ENCODE assay signal across 19 cellular contexts in the genomic region with DNA sequence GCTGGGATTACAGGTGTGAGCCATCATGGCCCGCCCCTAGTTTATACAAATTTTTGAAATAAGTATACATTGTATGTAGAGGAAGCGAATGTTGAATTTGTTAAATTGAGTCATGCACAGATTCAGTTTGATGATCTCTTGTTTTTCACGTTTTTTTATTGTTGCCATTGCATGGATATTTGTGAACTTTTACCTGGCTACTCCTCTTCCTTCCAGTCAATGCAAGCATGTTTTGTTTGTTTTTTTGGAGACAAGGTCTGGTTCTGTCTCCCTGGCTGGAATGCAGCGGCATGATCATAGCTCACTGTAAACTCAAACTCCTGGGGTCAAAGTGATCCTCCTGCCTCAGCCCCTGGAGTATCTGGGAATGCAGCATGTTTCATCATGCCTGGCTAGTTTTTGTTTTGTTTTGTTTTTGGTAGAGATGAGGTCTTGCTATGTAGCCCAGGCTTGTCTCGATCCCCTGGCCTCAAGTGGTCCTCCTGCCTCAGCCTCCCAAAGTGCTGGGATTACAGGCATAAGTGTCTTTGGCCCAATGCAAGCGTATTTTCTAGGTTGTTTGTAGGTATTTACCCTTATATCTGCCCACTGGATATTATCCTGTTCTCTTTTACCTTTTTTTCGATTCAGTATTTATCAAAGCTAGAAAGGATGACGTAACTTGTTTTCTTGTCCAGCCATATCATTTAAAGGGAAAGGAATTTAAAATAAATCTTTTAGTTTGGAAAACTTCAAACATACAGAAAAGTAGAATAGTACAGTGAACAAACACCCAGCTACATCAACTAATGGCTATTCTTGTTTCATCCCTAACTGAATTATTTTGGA. TPM values are rescaled to one million over a fixed set of nuclear protein-coding genes. Genes with fewer than 3 reads are reported as not detected.
A peak's percentile ranks its signal among the peaks of the same experiment; 100 is the strongest.
DNase-seq lines count a peak whose midpoint lies in the region; ATAC-seq and TF ChIP-seq lines count a peak whose summit lies in the region.
"Had no signal": no experiment of that assay in that cellular context is flagged by ENCODE, and none has a peak within 500 bp of the region (broad histone marks: within the 10 kb centered on the region; RNA-seq: fewer than 3 reads in every experiment).

No MANE protein-coding gene starts in this region.

- no TSS peak for BruUV-seq in PC-9 (replicated peaks; lab: Mats Ljungman, UMichigan)

- peaks cover 60% of the 10 kb centered on the region for H3K4me1 ChIP-seq in PC-9 (replicated peaks; ENCODE audit: insufficient read depth)
- H3K4me1 ChIP-seq in hepatocyte (ENCODE audit: insufficient read depth): peaks cover 3% of the 10 kb centered on the region

- H3K4me3 Mint-ChIP-seq in naive thymus-derived CD8-positive, alpha-beta T cell: peak overlapping the region in 4 of 10 donors; percentile 10 to 43 (median 12)
- H3K4me3 Mint-ChIP-seq: activated naive CD4-positive, alpha-beta T cell treated with anti-CD3 and anti-CD28 coated beads, Interleukin-2, amount 50 U/mL, for 24 hours had no signal

- ATAC-seq in naive thymus-derived CD8-positive, alpha-beta T cell: no peak
- ATAC-seq in HG03108 (IDR thresholded peaks at IDR 0.05; ENCODE audit: unreplicated experiment) (no peak), GM18868 (IDR thresholded peaks at IDR 0.05; ENCODE audit: unreplicated experiment) (no peak)
- ATAC-seq: effector memory CD8-positive, alpha-beta T cell; K562; lower lobe of right lung; Panc1 had no signal

- 76% methylated on average over 8 of the region's 8 CpGs for WGBS in hepatocyte (ENCODE audit: low lambda C conversion rate, missing lambda C conversion rate)

- H3K27me3 ChIP-seq in PC-9 (ENCODE audit: insufficient read depth, low read depth): no peaks in the 10 kb centered on the region
- no peaks in the 10 kb centered on the region for H3K27me3 ChIP-seq in hepatocyte
- H3K27me3 ChIP-seq: neutrophil, sigmoid colon had no signal

- peaks cover 30 to 88% (median 74%) of the 10 kb centered on the region in 4 donors for H3K4me1 Mint-ChIP-seq in naive thymus-derived CD8-positive, alpha-beta T cell

- intact Hi-C loops in PC-9 (cut with micrococcal nuclease; ENCODE audit: unreplicated experiment): no loop called here

- no peak overlapping the region for H3K4me3 ChIP-seq in PC-9
- H3K4me3 ChIP-seq in hepatocyte: no peak overlapping the region
- H3K4me3 ChIP-seq: K562, lower lobe of right lung, sigmoid colon had no signal

- peak overlapping the region in 6 of 10 donors; percentile 12 to 88 (median 62) for H3K27ac Mint-ChIP-seq in naive thymus-derived CD8-positive, alpha-beta T cell
- H3K27ac Mint-ChIP-seq: activated naive CD4-positive, alpha-beta T cell treated with anti-CD3 and anti-CD28 coated beads, Interleukin-2, amount 50 U/mL, for 24 hours had no signal

- TF ChIP-seq CTCF in PC-9 (conservative IDR thresholded peaks at IDR 0.05): no peak
- TF ChIP-seq CTCF in hepatocyte (IDR thresholded peaks at IDR 0.05; ENCODE audit: poor library complexity): no peak

- H3K9me3 Mint-ChIP-seq in naive thymus-derived CD8-positive, alpha-beta T cell: no peaks in the 10 kb centered on the region
- H3K9me3 Mint-ChIP-seq: activated naive CD4-positive, alpha-beta T cell treated with anti-CD3 and anti-CD28 coated beads, Interleukin-2, amount 50 U/mL, for 24 hours; effector memory CD8-positive, alpha-beta T cell had no signal

- H3K9me3 ChIP-seq in PC-9 (ENCODE audit: insufficient read depth, low read depth): no peaks in the 10 kb centered on the region
- H3K9me3 ChIP-seq in hepatocyte (ENCODE audit: low read depth): no peaks in the 10 kb centered on the region
- H3K9me3 ChIP-seq: lower lobe of right lung, neutrophil, sigmoid colon had no signal

- no peaks in the 10 kb centered on the region for H3K9me2 ChIP-seq in PC-9 (ENCODE audit: insufficient read depth)
- no peaks in the 10 kb centered on the region for H3K9me2 ChIP-seq in hepatocyte (replicated peaks; ENCODE audit: insufficient read depth)

- H3K4me2 ChIP-seq in PC-9: peak overlapping the region; percentile 25
- peak overlapping the region; percentile 62 for H3K4me2 ChIP-seq in hepatocyte

- H4K20me1 ChIP-seq in PC-9 (ENCODE audit: insufficient read depth): peaks cover 10% of the 10 kb centered on the region
- H4K20me1 ChIP-seq in hepatocyte (ENCODE audit: insufficient read depth, poor library complexity, severe bottlenecking): peaks cover 95% of the 10 kb centered on the region

- no peaks in the 10 kb centered on the region for H3K27me3 Mint-ChIP-seq in naive thymus-derived CD8-positive, alpha-beta T cell
- H3K27me3 Mint-ChIP-seq: activated naive CD4-positive, alpha-beta T cell treated with anti-CD3 and anti-CD28 coated beads, Interleukin-2, amount 50 U/mL, for 24 hours; effector memory CD8-positive, alpha-beta T cell had no signal

- DNase-seq in Caki2 (ENCODE audit: low read depth) (peak; percentile 38), PC-9 (peak; percentile 28 to 52), hepatocyte (ENCODE audit: low spot score) (no peak), occipital lobe (lab: John Stamatoyannopoulos, UW) (no peak), SKM-1 (lab: John Stamatoyannopoulos, UW; ENCODE audit: unreplicated experiment) (no peak)
- DNase-seq in naive thymus-derived CD8-positive, alpha-beta T cell: no peak
- DNase-seq: activated T-cell treated with anti-CD3 and anti-CD28 coated beads for 4 hours; effector memory CD8-positive, alpha-beta T cell; lower lobe of right lung; NCI-H1048; NCI-H748 treated with DMSO at 0.1 percent for 48 hours; sigmoid colon; stimulated activated CD4-positive, alpha-beta T cell treated with anti-CD3 and anti-CD28 coated beads, Interleukin-2, amount 100 ng/mL, for 24 hours had no signal

- peaks cover 6% of the 10 kb centered on the region; the same call in 1 of the 2 replicates for H3F3A ChIP-seq in PC-9 (ENCODE audit: insufficient read depth, low read depth)

- CTCF ChIA-PET in PC-9 (lab: Charles Lee): no interaction called here

- H3K79me2 ChIP-seq in PC-9 (ENCODE audit: low read depth) (peaks cover 94% of the 10 kb centered on the region), hepatocyte (peaks cover 100% of the 10 kb centered on the region)

- in situ Hi-C loops in Caki2 (cut with HindIII; ENCODE audit: low pct_unique_long_range_greater_than_20kb, low sequenced_read_pairs): no loop called here

- peaks cover 0 to 8% (median 0%) of the 10 kb centered on the region in 3 donors for H3K36me3 Mint-ChIP-seq in naive thymus-derived CD8-positive, alpha-beta T cell

- H3K36me3 ChIP-seq in PC-9 (ENCODE audit: low read depth) (no peaks in the 10 kb centered on the region), hepatocyte (replicated peaks; ENCODE audit: insufficient read depth, low read depth) (no peaks in the 10 kb centered on the region)
- H3K36me3 ChIP-seq: lower lobe of right lung, neutrophil, sigmoid colon had no signal

- H3K27ac ChIP-seq in PC-9 (peak overlapping the region; percentile 65), hepatocyte (peak overlapping the region; percentile 60)
- H3K27ac ChIP-seq: lower lobe of right lung, neutrophil, sigmoid colon had no signal

- H2AFZ ChIP-seq in PC-9 (no peak overlapping the region), hepatocyte (no peak overlapping the region)

- POLR2A ChIA-PET in PC-9 (lab: Charles Lee; ENCODE audit: unreplicated experiment): interaction anchor here (0.6 kb wide), 1 partner anchor 732 kb away, joined by 17 read pairs; no protein-coding TSS in a partner anchor
- POLR2A ChIA-PET in naive thymus-derived CD8-positive, alpha-beta T cell (lab: Charles Lee): interaction anchor here (0.9 kb wide), 1 partner anchor 11 kb away, joined by 3 read pairs; the partner anchor contains the start of gene LCOR

RNA-seq across cellular contexts. Expression of gene LCOR, which starts 11.0 kb away (rescaled TPM):
- 5.8 and 9.7 TPM in 2 replicates for total RNA-seq in Caki2 (2014; rRNA removed; shearing (Covaris generic); ENCODE audit: low replicate concordance)
- total RNA-seq in PC-9 (2021): 28.1 and 36.4 TPM in 2 replicates
- total RNA-seq in hepatocyte: 48.7 and 52.4 TPM in 2 replicates
- 24.0 and 26.1 TPM in 2 replicates for polyA plus RNA-seq in hepatocyte
- total RNA-seq in naive thymus-derived CD8-positive, alpha-beta T cell: 10 to 100 TPM; 50.2 to 51.2 TPM
- polyA plus RNA-seq in naive thymus-derived CD8-positive, alpha-beta T cell: 10 to 100 TPM; 18.9 to 26.6 (median 19.3) TPM
- total RNA-seq in occipital lobe: 110 TPM

Comparison
In these comparisons a context has a peak if more than half of its experiments do, and no peak if none do; other contexts are left out.
1. DNase-seq: peak in Caki2 (single experiment) and PC-9 (2 of 2); none in hepatocyte (single experiment), naive thymus-derived CD8-positive, alpha-beta T cell (0 of 10), occipital lobe (single experiment) and SKM-1 (single experiment).